15 cellular contexts compared by ENCODE assay signal in genomic region chr2:33086400-33087015, GRCh38.
DNase-seq lines count a peak whose midpoint lies in the region; ATAC-seq, FAIRE-seq and TF ChIP-seq lines count a peak whose summit lies in the region.
"Had no signal": no experiment of that assay in that cellular context is flagged by ENCODE, and none has a peak within 500 bp of the region (broad histone marks: within the 10 kb centered on the region; RNA-seq: fewer than 3 reads in every experiment).

No MANE protein-coding gene starts in this region.

- no TSS peak for BruUV-seq in HepG2 (replicated peaks; lab: Mats Ljungman, UMichigan)

- H3K9me3 ChIP-seq in liver (ENCODE audit: control insufficient read depth in 4 of 4, low read length in 3 of 4): no peaks in the 10 kb centered on the region
- no peaks in the 10 kb centered on the region for H3K9me3 ChIP-seq in HepG2 (ENCODE audit: low read length)
- H3K9me3 ChIP-seq: neutrophil, upper lobe of left lung had no signal

- POLR2A ChIA-PET in HepG2 (lab: Yijun Ruan, JAX): no interaction called here

- intact Hi-C loops in HepG2 (cut with micrococcal nuclease; ENCODE audit: unreplicated experiment): no loop called here

- FAIRE-seq in HepG2 (lab: Jason Lieb, UNC): no peak
- FAIRE-seq: GM19239 had no signal

- TF ChIP-seq EP300 in HepG2 (IDR thresholded peaks at IDR 0.05; ENCODE audit: low read depth in 2 of 2, low read length in 2 of 2) (no peak), HepG2 (CRISPR knock-in tag; IDR thresholded peaks at IDR 0.05; ENCODE audit: borderline replicate concordance) (no peak)

- H3K36me3 ChIP-seq in liver (ENCODE audit: control insufficient read depth in 4 of 4, insufficient read depth in 3 of 4, low read depth in 1 of 4, low read length in 3 of 4) (no peaks in the 10 kb centered on the region), HepG2 (replicated peaks in 1 of 2; ENCODE audit: control insufficient read depth in 1 of 2, insufficient read depth in 2 of 2, low read length in 2 of 2) (no peaks in the 10 kb centered on the region)
- H3K36me3 ChIP-seq: neutrophil, upper lobe of left lung had no signal

- DNase-seq in HepG2 (ENCODE audit: low spot score) (no peak), astrocyte of the spinal cord (ENCODE audit: low read depth, low spot score) (peak; percentile 48), iris pigment epithelial cell (ENCODE audit: low read depth) (peak; percentile 72), HUDEP-2 (lab: John Stamatoyannopoulos, UW; ENCODE audit: unreplicated experiment in 76 of 76) (no peak)
- no peak for DNase-seq in effector CD4-positive, alpha-beta T cell
- no peak for DNase-seq in activated CD4-positive, alpha-beta T cell treated with anti-CD3 and anti-CD28 coated beads for 4 hours
- DNase-seq: activated T-cell treated with anti-CD3 and anti-CD28 coated beads for 4 hours, caudate nucleus, NCI-H345, T-helper 17 cell, upper lobe of left lung had no signal

- H3K9ac ChIP-seq in liver (ENCODE audit: low read depth in 1 of 2, low read length in 2 of 2) (no peak overlapping the region), HepG2 (ENCODE audit: insufficient read depth, low read depth, low read length) (no peak overlapping the region)

- TF ChIP-seq POLR2A in HepG2 (IDR thresholded peaks at IDR 0.05; ENCODE audit: insufficient read depth in 1 of 2, low read depth in 2 of 2, low read length in 2 of 2): no peak

- no peak overlapping the region for H3K4me3 ChIP-seq in liver (ENCODE audit: low read depth in 1 of 3, low read length in 3 of 3)
- no peak overlapping the region for H3K4me3 ChIP-seq in HepG2 (replicated peaks in 1 of 3; ENCODE audit: insufficient read depth in 1 of 3, low read depth in 2 of 3, low read length in 3 of 3)
- H3K4me3 ChIP-seq in astrocyte of the spinal cord (ENCODE audit: low read depth, low read length): no peak overlapping the region
- H3K4me3 ChIP-seq: upper lobe of left lung had no signal

- H3K4me2 ChIP-seq in HepG2 (ENCODE audit: low read depth, low read length): no peak overlapping the region

- H3K79me2 ChIP-seq in HepG2 (ENCODE audit: insufficient read depth, low read length): no peaks in the 10 kb centered on the region

- no peaks in the 10 kb centered on the region for H4K20me1 ChIP-seq in HepG2 (ENCODE audit: insufficient read depth, low read length)

- H2AFZ ChIP-seq in HepG2 (ENCODE audit: low read length): no peak overlapping the region

- H3K27ac ChIP-seq in liver (ENCODE audit: low read depth in 1 of 2, low read length in 2 of 2) (no peak overlapping the region), HepG2 (ENCODE audit: extremely low read length, insufficient read depth, low read length) (no peak overlapping the region)
- H3K27ac ChIP-seq: neutrophil, upper lobe of left lung had no signal

- TF ChIP-seq RAD21 in liver (IDR thresholded peaks at IDR 0.05): peak; percentile 62 to 65
- TF ChIP-seq RAD21 in HepG2 (CRISPR knock-in tag; IDR thresholded peaks at IDR 0.05): no peak

- TF ChIP-seq CTCF in liver (IDR thresholded peaks at IDR 0.05; ENCODE audit: low read depth, low read length, missing input control): peak; percentile 15
- TF ChIP-seq CTCF in HepG2 (CRISPR knock-in tag; IDR thresholded peaks at IDR 0.05): no peak
- no peak for TF ChIP-seq CTCF in astrocyte of the spinal cord (IDR thresholded peaks at IDR 0.05; ENCODE audit: low read depth, low read length)

- in situ Hi-C loops in HepG2 (cut with HindIII; ENCODE audit: extremely low pct_ligation_motif_present, low pct_unique_long_range_greater_than_20kb): no loop called here
- in situ Hi-C loops in astrocyte of the spinal cord (cut with HindIII; ENCODE audit: low sequenced_read_pairs): no loop called here

- ATAC-seq in HepG2 (no peak), HG02870 (IDR thresholded peaks at IDR 0.05; ENCODE audit: unreplicated experiment) (no peak)
- ATAC-seq: T-helper 17 cell had no signal

- H3K27me3 ChIP-seq in liver (ENCODE audit: control insufficient read depth in 4 of 4, insufficient read depth in 4 of 4, low read length in 3 of 4) (no peaks in the 10 kb centered on the region), HepG2 (ENCODE audit: control insufficient read depth in 1 of 2, insufficient read depth in 2 of 2, low read length in 2 of 2) (peaks cover 3 to 18% of the 10 kb centered on the region in 2 experiments; a peak in 2 of 5 replicates)
- H3K27me3 ChIP-seq: neutrophil, upper lobe of left lung had no signal

- H3K4me1 ChIP-seq in liver (ENCODE audit: control insufficient read depth in 4 of 4, insufficient read depth in 4 of 4, low read length in 3 of 4) (peaks cover 0 to 3% (median 0%) of the 10 kb centered on the region in 4 donors), HepG2 (ENCODE audit: insufficient read depth, low read length) (no peaks in the 10 kb centered on the region)

- WGBS in liver: 55% methylated on average over 9 of the region's 9 CpGs
- WGBS in HepG2 (ENCODE audit: low lambda C conversion rate): 31% methylated on average over 9 of the region's 9 CpGs

- CTCF ChIA-PET in HepG2 (lab: Yijun Ruan, JAX; ENCODE audit: low intra/inter-chr PET ratio, low total read pairs): no interaction called here

TF ChIP-seq in liver, 16 proteins besides CTCF, POLR2A, EP300 and RAD21 (continues in another document):
- TF ChIP-seq HNF4G (IDR thresholded peaks at IDR 0.05): no peak
- no peak for TF ChIP-seq EGR1 (IDR thresholded peaks at IDR 0.05; ENCODE audit: low read depth in 2 of 2)
- no peak for TF ChIP-seq TAF1 (conservative IDR thresholded peaks at IDR 0.05)
- no peak for TF ChIP-seq REST (IDR thresholded peaks at IDR 0.05)
- TF ChIP-seq RXRA (IDR thresholded peaks at IDR 0.05): no peak
- TF ChIP-seq MAX (IDR thresholded peaks at IDR 0.05): no peak

TF ChIP-seq in HepG2, 621 proteins besides CTCF, POLR2A, EP300 and RAD21:
- TF ChIP-seq U2AF1 (optimal IDR thresholded peaks at IDR 0.05; ENCODE audit: low read depth, low read length) (no peak), THRA (CRISPR knock-in tag; IDR thresholded peaks at IDR 0.05; ENCODE audit: borderline replicate concordance) (no peak)

Comparison
In these comparisons a context has a peak if more than half of its experiments do, and no peak if none do; other contexts are left out.
1. DNase-seq: peak in astrocyte of the spinal cord (single experiment) and iris pigment epithelial cell (single experiment); none in HepG2 (single experiment), HUDEP-2 (0 of 76), effector CD4-positive, alpha-beta T cell (single experiment) and activated CD4-positive, alpha-beta T cell treated with anti-CD3 and anti-CD28 coated beads for 4 hours (0 of 2).